26 cellular contexts compared by ENCODE assay signal in genomic region chr3:152970851-152971250, GRCh38.
"Had no signal": no experiment of that assay in that cellular context is flagged by ENCODE, and none has a peak within 500 bp of the region (broad histone marks: within the 10 kb centered on the region; RNA-seq: fewer than 3 reads in every experiment).

No MANE protein-coding gene starts in this region.

- H3K79me2 ChIP-seq: hepatocyte had no signal

- H3K9me3 ChIP-seq: ascending aorta, suprapubic skin had no signal

- ATAC-seq: gastroesophageal sphincter, left colon, mucosa of descending colon, right cardiac atrium had no signal

- H3K36me3 ChIP-seq: ascending aorta, gastroesophageal sphincter, spleen, suprapubic skin, tibial artery had no signal

- H3K4me2 ChIP-seq: hepatocyte had no signal

- H3K27me3 Mint-ChIP-seq: activated CD4-positive, alpha-beta memory T cell treated with anti-CD3 and anti-CD28 coated beads for 36 hours; activated CD4-positive, alpha-beta T cell treated with anti-CD3 and anti-CD28 coated beads, Interleukin-2, amount 10 ng/mL, durations not matched to agents 24 days and 14 days; activated naive CD4-positive, alpha-beta T cell treated with anti-CD3 and anti-CD28 coated beads, Interleukin-2, amount 10 ng/mL, durations not matched to agents 7 days and 5 days had no signal

- H3K27ac ChIP-seq: ascending aorta, gastroesophageal sphincter, hepatocyte, spleen, suprapubic skin, tibial artery had no signal

- H3K4me1 Mint-ChIP-seq: activated CD4-positive, alpha-beta T cell treated with anti-CD3 and anti-CD28 coated beads, Interleukin-2, amount 10 ng/mL, durations not matched to agents 24 days and 14 days; activated naive CD4-positive, alpha-beta T cell treated with anti-CD3 and anti-CD28 coated beads, Interleukin-2, amount 10 ng/mL, durations not matched to agents 7 days and 5 days; activated naive CD8-positive, alpha-beta T cell treated with anti-CD3 and anti-CD28 coated beads, Interleukin-2, amount 10 ng/mL, durations not matched to agents 7 days and 5 days; nephron had no signal

- H3K27ac Mint-ChIP-seq: activated CD4-positive, alpha-beta memory T cell treated with anti-CD3 and anti-CD28 coated beads for 36 hours; activated CD4-positive, alpha-beta T cell treated with anti-CD3 and anti-CD28 coated beads, Interleukin-2, amount 10 ng/mL, durations not matched to agents 24 days and 14 days; activated naive CD4-positive, alpha-beta T cell treated with anti-CD3 and anti-CD28 coated beads, Interleukin-2, amount 10 ng/mL, durations not matched to agents 7 days and 5 days; activated naive CD8-positive, alpha-beta T cell treated with anti-CD3 and anti-CD28 coated beads, Interleukin-2, amount 10 ng/mL, durations not matched to agents 7 days and 5 days; brain; nephron; T-helper 1 cell treated with Interleukin-12 subunit alpha and Interleukin-12 subunit beta and Interleukin-4 antibody, amounts not matched to agents 30 μg/mL and 1 μg/mL, for 36 hours had no signal

- H3K9me3 Mint-ChIP-seq: activated CD4-positive, alpha-beta memory T cell treated with anti-CD3 and anti-CD28 coated beads for 36 hours; activated CD4-positive, alpha-beta T cell treated with anti-CD3 and anti-CD28 coated beads, Interleukin-2, amount 10 ng/mL, durations not matched to agents 24 days and 14 days; activated naive CD4-positive, alpha-beta T cell treated with anti-CD3 and anti-CD28 coated beads, Interleukin-2, amount 10 ng/mL, durations not matched to agents 7 days and 5 days; activated naive CD8-positive, alpha-beta T cell treated with anti-CD3 and anti-CD28 coated beads, Interleukin-2, amount 10 ng/mL, durations not matched to agents 7 days and 5 days; nephron; T-helper 1 cell treated with Interleukin-12 subunit alpha and Interleukin-12 subunit beta and Interleukin-4 antibody, amounts not matched to agents 30 μg/mL and 1 μg/mL, for 36 hours had no signal

- H3K36me3 Mint-ChIP-seq: activated CD4-positive, alpha-beta memory T cell treated with anti-CD3 and anti-CD28 coated beads for 36 hours; activated naive CD4-positive, alpha-beta T cell treated with anti-CD3 and anti-CD28 coated beads, Interleukin-2, amount 10 ng/mL, durations not matched to agents 7 days and 5 days; activated naive CD8-positive, alpha-beta T cell treated with anti-CD3 and anti-CD28 coated beads, Interleukin-2, amount 10 ng/mL, durations not matched to agents 7 days and 5 days; brain had no signal

- H3K27me3 ChIP-seq: ascending aorta, gastroesophageal sphincter, hepatocyte, spleen, suprapubic skin, tibial artery had no signal

- H2AFZ ChIP-seq: hepatocyte had no signal

- DNase-seq: activated CD4-positive, alpha-beta memory T cell treated with anti-CD3 and anti-CD28 coated beads for 36 hours; activated CD4-positive, alpha-beta T cell treated with anti-CD3 and anti-CD28 coated beads, Interleukin-2, amount 10 ng/mL, durations not matched to agents 24 days and 14 days; activated CD4-positive, CD25-positive, alpha-beta regulatory T cell treated with anti-CD3 and anti-CD28 coated beads, Interleukin-2, amount 50 U/mL, for 72 hours; activated CD8-positive, alpha-beta memory T cell treated with anti-CD3 and anti-CD28 coated beads, Interleukin-2, amount 50 U/mL, for 4 hours; activated gamma-delta T cell; activated naive CD4-positive, alpha-beta T cell treated with anti-CD3 and anti-CD28 coated beads, Interleukin-2, amount 10 ng/mL, durations not matched to agents 7 days and 5 days; activated naive CD8-positive, alpha-beta T cell treated with anti-CD3 and anti-CD28 coated beads, Interleukin-2, amount 10 ng/mL, durations not matched to agents 7 days and 5 days; activated T-cell treated with anti-CD3 and anti-CD28 coated beads, Interleukin-2, amount 50 U/mL, for 1 hour; central memory CD4-positive, alpha-beta T cell; islet precursor cell; left colon; mesendoderm; mucosa of descending colon; posterior cingulate gyrus; right cardiac atrium; spleen; stimulated activated naive CD4-positive, alpha-beta T cell; T-helper 9 cell; tibial artery had no signal

- H3K4me3 Mint-ChIP-seq: activated CD4-positive, alpha-beta memory T cell treated with anti-CD3 and anti-CD28 coated beads for 36 hours; activated CD4-positive, alpha-beta T cell treated with anti-CD3 and anti-CD28 coated beads, Interleukin-2, amount 10 ng/mL, durations not matched to agents 24 days and 14 days; activated naive CD4-positive, alpha-beta T cell treated with anti-CD3 and anti-CD28 coated beads, Interleukin-2, amount 10 ng/mL, durations not matched to agents 7 days and 5 days; activated naive CD8-positive, alpha-beta T cell treated with anti-CD3 and anti-CD28 coated beads, Interleukin-2, amount 10 ng/mL, durations not matched to agents 7 days and 5 days; brain; nephron; T-helper 1 cell treated with Interleukin-12 subunit alpha and Interleukin-12 subunit beta and Interleukin-4 antibody, amounts not matched to agents 30 μg/mL and 1 μg/mL, for 36 hours had no signal

- H3K4me3 ChIP-seq: ascending aorta, gastroesophageal sphincter, hepatocyte, mucosa of descending colon, spleen, suprapubic skin, tibial artery had no signal

- H3K4me1 ChIP-seq: ascending aorta, gastroesophageal sphincter, spleen, tibial artery had no signal
